ENCODE assay signal across 2 cellular contexts in genomic region chr22:19114984-19115552, GRCh38.
TF ChIP-seq lines count a peak whose summit lies in the region.

No MANE protein-coding gene starts in this region.

TF ChIP-seq in IMR-90, 13 proteins besides CTCF, POLR2A, EP300 and RAD21:
- no peak for TF ChIP-seq CEBPB (IDR thresholded peaks at IDR 0.05; ENCODE audit: low read depth, low read length)
- TF ChIP-seq FOS (IDR thresholded peaks at IDR 0.05; ENCODE audit: low read depth, low read length), result no peak
- no peak for TF ChIP-seq RCOR1 (IDR thresholded peaks at IDR 0.05; ENCODE audit: insufficient replicate concordance, low read length)
- no peak for TF ChIP-seq RFX5 (IDR thresholded peaks at IDR 0.05; ENCODE audit: low read depth, low read length)
- TF ChIP-seq MXI1 (IDR thresholded peaks at IDR 0.05; ENCODE audit: borderline replicate concordance, low read depth, low read length), result no peak
- no peak for TF ChIP-seq MAFK (IDR thresholded peaks at IDR 0.05; ENCODE audit: low read depth, low read length)
- no peak for TF ChIP-seq SMC3 (IDR thresholded peaks at IDR 0.05; ENCODE audit: low read depth, low read length)
- no peak for TF ChIP-seq USF2 (IDR thresholded peaks at IDR 0.05; ENCODE audit: low read depth, low read length)
- no peak for TF ChIP-seq NFE2L2 (IDR thresholded peaks at IDR 0.05; ENCODE audit: low read depth, low read length)
- TF ChIP-seq BHLHE40 (IDR thresholded peaks at IDR 0.05; ENCODE audit: low read depth, low read length), result no peak
- no peak for TF ChIP-seq CHD1 (IDR thresholded peaks at IDR 0.05; ENCODE audit: low read depth, low read length)

TF ChIP-seq in HEK293T, 16 proteins besides CTCF, POLR2A, EP300 and RAD21:
- no peak for TF ChIP-seq TARDBP (IDR thresholded peaks at IDR 0.05)
- TF ChIP-seq CTBP1 (IDR thresholded peaks at IDR 0.05; ENCODE audit: borderline replicate concordance), result no peak
- no peak for TF ChIP-seq FOXM1 (IDR thresholded peaks at IDR 0.05; ENCODE audit: borderline replicate concordance)
- TF ChIP-seq SP1 (IDR thresholded peaks at IDR 0.05), result no peak
- no peak for TF ChIP-seq ZNF384 (IDR thresholded peaks at IDR 0.05)
- TF ChIP-seq FOXK2 (IDR thresholded peaks at IDR 0.05), result no peak
- TF ChIP-seq HDGF (IDR thresholded peaks at IDR 0.05; ENCODE audit: borderline replicate concordance), result no peak
- no peak for TF ChIP-seq PKNOX1 (IDR thresholded peaks at IDR 0.05)
- TF ChIP-seq L3MBTL2 (conservative IDR thresholded peaks at IDR 0.05), result no peak
- TF ChIP-seq SUZ12 (IDR thresholded peaks at IDR 0.05), result no peak
- no peak for TF ChIP-seq LEF1 (IDR thresholded peaks at IDR 0.05; ENCODE audit: borderline replicate concordance)
- TF ChIP-seq ELF4 (IDR thresholded peaks at IDR 0.05), result no peak
- no peak for TF ChIP-seq NFRKB (IDR thresholded peaks at IDR 0.05)
- TF ChIP-seq ARNT (IDR thresholded peaks at IDR 0.05), result no peak
TF ChIP-seq in HEK293T: peak in this region for 0.
